In genomic region chr20:41871063-41871462, GRCh38 we compare ENCODE assay signal across 31 cellular contexts.
"Had no signal": no experiment of that assay in that cellular context is flagged by ENCODE, and none has a peak within 500 bp of the region (broad histone marks: within the 10 kb centered on the region; RNA-seq: fewer than 3 reads in every experiment).

No MANE protein-coding gene starts in this region.

- H3K27ac ChIP-seq: ascending aorta, cardiac muscle cell, VCaP had no signal

- H3K36me3 ChIP-seq: ascending aorta, cardiac muscle cell had no signal

- H3K4me1 ChIP-seq: ascending aorta had no signal

- FAIRE-seq: bronchial epithelial cell, TTC549 had no signal

- DNase-seq: activated B cell treated with CpG ODN at 0.5 μM for 24 hours; activated CD4-positive, alpha-beta memory T cell treated with anti-CD3 and anti-CD28 coated beads for 36 hours; activated CD4-positive, alpha-beta T cell treated with anti-CD3 and anti-CD28 coated beads for 4 hours; activated CD4-positive, alpha-beta T cell treated with anti-CD3 and anti-CD28 coated beads, Interleukin-2, amount 10 ng/mL, durations not matched to agents 24 days and 14 days; activated CD4-positive, alpha-beta T cell treated with anti-CD3 and anti-CD28 coated beads, Interleukin-2, amount 50 U/mL, for 1 hour; activated CD4-positive, alpha-beta T cell treated with anti-CD3 and anti-CD28 coated beads, Interleukin-2, amount 50 U/mL, for 4 hours; activated CD4-positive, CD25-positive, alpha-beta regulatory T cell treated with anti-CD3 and anti-CD28 coated beads, Interleukin-2, amount 50 U/mL, for 72 hours; activated CD8-positive, alpha-beta memory T cell treated with anti-CD3 and anti-CD28 coated beads, Interleukin-2, amount 50 U/mL, for 4 hours; activated CD8-positive, alpha-beta T cell treated with anti-CD3 and anti-CD28 coated beads for 36 hours; activated gamma-delta T cell; activated naive CD4-positive, alpha-beta T cell treated with anti-CD3 and anti-CD28 coated beads, Interleukin-2, amount 10 ng/mL, durations not matched to agents 7 days and 5 days; activated naive CD4-positive, alpha-beta T cell treated with Interleukin-2 at 50 U/mL for 16 hours; activated naive CD8-positive, alpha-beta T cell treated with anti-CD3 and anti-CD28 coated beads, Interleukin-2, amount 10 ng/mL, durations not matched to agents 7 days and 5 days; activated naive CD8-positive, alpha-beta T cell treated with anti-CD3 and anti-CD28 coated beads, Interleukin-2, amount 50 U/mL, for 24 hours; activated T-cell treated with anti-CD3 and anti-CD28 coated beads for 4 hours; activated T-cell treated with anti-CD3 and anti-CD28 coated beads, Interleukin-2, amount 50 U/mL, for 1 hour; activated T-cell treated with anti-CD3 and anti-CD28 coated beads, Interleukin-2, amount 50 U/mL, for 4 hours; activated T-cell treated with anti-CD3 and anti-CD28 coated beads, Interleukin-2, amount 50 U/mL, for 72 hours; amygdala; anterior cingulate cortex; caudate nucleus; cerebellar nuclear complex; T-helper 1 cell; T-helper 2 cell; T-helper 9 cell had no signal

- ATAC-seq: activated CD8-positive, alpha-beta T cell treated with anti-CD3 and anti-CD28 coated beads for 36 hours; activated naive CD8-positive, alpha-beta T cell treated with anti-CD3 and anti-CD28 coated beads, Interleukin-2, amount 50 U/mL, for 24 hours; activated T-cell treated with anti-CD3 and anti-CD28 coated beads, Interleukin-2, amount 50 U/mL, for 4 hours; activated T-cell treated with anti-CD3 and anti-CD28 coated beads, Interleukin-2, amount 50 U/mL, for 72 hours; activated T-helper 17 cell treated with anti-CD3 and anti-CD28 coated beads, Interleukin-2, amount 50 U/mL, for 72 hours had no signal

- H3K27me3 ChIP-seq: ascending aorta, cardiac muscle cell had no signal

- H3K4me3 ChIP-seq: ascending aorta, cardiac muscle cell had no signal
